In genomic region chr22:35128637-35129036, GRCh38 we compare ENCODE assay signal across 13 cellular contexts.
A peak's percentile ranks its signal among the peaks of the same experiment; 100 is the strongest.
DNase-seq lines count a peak whose midpoint lies in the region; ATAC-seq lines count a peak whose summit lies in the region.
"Had no signal": no experiment of that assay in that cellular context is flagged by ENCODE, and none has a peak within 500 bp of the region (broad histone marks: within the 10 kb centered on the region; RNA-seq: fewer than 3 reads in every experiment).

No MANE protein-coding gene starts in this region.

- no peak for DNase-seq in stimulated activated effector memory CD8-positive, alpha-beta T cell treated with anti-CD3 and anti-CD28 coated beads, Interleukin-12 subunit alpha, Interleukin-12 subunit beta, amount 100 ng/mL, for 72 hours (ENCODE audit: low spot score in 2 of 2)
- no peak for DNase-seq in retina
- DNase-seq in sciatic nerve (ENCODE audit: low spot score) = no peak
- DNase-seq: activated T-cell treated with anti-CD3 and anti-CD28 coated beads for 4 hours, amygdala, islet precursor cell, NCI-H1436, NCI-H526 treated with DMSO at 0.1 percent for 48 hours, SIG-M5 had no signal

- peaks cover 12% of the 10 kb centered on the region for H3K4me1 Mint-ChIP-seq in stimulated activated effector memory CD8-positive, alpha-beta T cell treated with anti-CD3 and anti-CD28 coated beads, Interleukin-12 subunit alpha, Interleukin-12 subunit beta, amount 100 ng/mL, for 72 hours

- H3K4me3 Mint-ChIP-seq in stimulated activated effector memory CD8-positive, alpha-beta T cell treated with anti-CD3 and anti-CD28 coated beads, Interleukin-12 subunit alpha, Interleukin-12 subunit beta, amount 100 ng/mL, for 72 hours = no peak overlapping the region

- H3K27ac Mint-ChIP-seq in stimulated activated effector memory CD8-positive, alpha-beta T cell treated with anti-CD3 and anti-CD28 coated beads, Interleukin-12 subunit alpha, Interleukin-12 subunit beta, amount 100 ng/mL, for 72 hours = no peak overlapping the region

- H3K36me3 Mint-ChIP-seq in stimulated activated effector memory CD8-positive, alpha-beta T cell treated with anti-CD3 and anti-CD28 coated beads, Interleukin-12 subunit alpha, Interleukin-12 subunit beta, amount 100 ng/mL, for 72 hours = peaks cover 7% of the 10 kb centered on the region

- intact Hi-C loops in sciatic nerve (cut with DNase I) = no loop called here

- peak; percentile 52 for ATAC-seq in GM18867 (IDR thresholded peaks at IDR 0.05; ENCODE audit: unreplicated experiment)
- peak; percentile 52 for ATAC-seq in GM21515 (IDR thresholded peaks at IDR 0.05; ENCODE audit: unreplicated experiment)
- peak; percentile 53 for ATAC-seq in HG03060 (IDR thresholded peaks at IDR 0.05; ENCODE audit: low read depth, unreplicated experiment)
- ATAC-seq in stimulated activated effector memory CD8-positive, alpha-beta T cell treated with anti-CD3 and anti-CD28 coated beads, Interleukin-12 subunit alpha, Interleukin-12 subunit beta, amount 100 ng/mL, for 72 hours = peak; percentile 57
- no peak for ATAC-seq in HG03139 (IDR thresholded peaks at IDR 0.05; ENCODE audit: unreplicated experiment)
- ATAC-seq in sciatic nerve = no peak

- H3K9me3 Mint-ChIP-seq in stimulated activated effector memory CD8-positive, alpha-beta T cell treated with anti-CD3 and anti-CD28 coated beads, Interleukin-12 subunit alpha, Interleukin-12 subunit beta, amount 100 ng/mL, for 72 hours = no peaks in the 10 kb centered on the region

Comparison
In these comparisons a context has a peak if more than half of its experiments do, and no peak if none do; other contexts are left out.
1. ATAC-seq: peak in GM18867 (single experiment), GM21515 (single experiment), HG03060 (single experiment) and stimulated activated effector memory CD8-positive, alpha-beta T cell treated with anti-CD3 and anti-CD28 coated beads, Interleukin-12 subunit alpha, Interleukin-12 subunit beta, amount 100 ng/mL, for 72 hours (single experiment); none in HG03139 (single experiment) and sciatic nerve (single experiment).